Comparison of ENCODE assay signal across 8 cellular contexts in genomic region chr1:158176849-158177704, GRCh38. TPM values are rescaled to one million over a fixed set of nuclear protein-coding genes. Genes with fewer than 3 reads are reported as not detected.
DNase-seq lines count a peak whose midpoint lies in the region; ATAC-seq, FAIRE-seq and TF ChIP-seq lines count a peak whose summit lies in the region.
"Not testable (repeated sequence)": the region's sequence is repeated elsewhere in the genome, so short reads cannot be mapped to it uniquely, and the experiment has no call there.

No MANE protein-coding gene starts in this region.

- TF ChIP-seq CTCF in AG04449 (IDR thresholded peaks at IDR 0.05; ENCODE audit: insufficient read depth, low read length, missing control alignments); HFFc6 (IDR thresholded peaks at IDR 0.05); cardiac fibroblast (IDR thresholded peaks at IDR 0.05; ENCODE audit: low read depth, low read length); foreskin keratinocyte (conservative IDR thresholded peaks at IDR 0.05); lower lobe of right lung (IDR thresholded peaks at IDR 0.05); pancreas (IDR thresholded peaks at IDR 0.05); testis (IDR thresholded peaks at IDR 0.05): not testable (repeated sequence)

- POLR2A ChIA-PET in AG04449 (lab: Yijun Ruan, JAX) = not testable (repeated sequence)

- H3K9me3 ChIP-seq in SJCRH30 (replicated peaks); lower lobe of right lung; pancreas; testis: not testable (repeated sequence)

- FAIRE-seq in pancreas (lab: Jason Lieb, UNC) = not testable (repeated sequence)

- 50 to 57% methylated on average over 20 of the region's 20 CpGs for WGBS in pancreas, 2 donors
- WGBS in testis, 2 donors = 41 to 44% methylated on average over 14 to 20 of the region's 20 CpGs

- peaks cover 31% of the 10 kb centered on the region for H3K27me3 Mint-ChIP-seq in HFFc6 (ENCODE audit: insufficient read depth)

- H3K4me3 Mint-ChIP-seq in HFFc6 = peak overlapping the region; percentile 67

- not testable (repeated sequence) for DNase-seq in AG04449 (ENCODE audit: low read depth, low spot score); HFFc6; cardiac fibroblast (ENCODE audit: low read depth in 2 of 2); foreskin keratinocyte; lower lobe of right lung; pancreas; testis
- DNase-seq in SJCRH30 = peak in 1 of 2 experiments; percentile 17

- not testable (repeated sequence) for H3K4me1 ChIP-seq in SJCRH30, foreskin keratinocyte, pancreas, testis
- H3K4me1 ChIP-seq in lower lobe of right lung = peaks cover 35% of the 10 kb centered on the region

- H3K27ac Mint-ChIP-seq in HFFc6 = not testable (repeated sequence)

- not testable (repeated sequence) for H3K9me3 Mint-ChIP-seq in HFFc6

- intact Hi-C loops in lower lobe of right lung (cut with DNase I); pancreas (cut with DNase I); testis (cut with DNase I; ENCODE audit: low total_unique reads): not testable (repeated sequence)

- ATAC-seq in foreskin keratinocyte (peak; percentile 47), lower lobe of right lung (peak in 1 of 2 donors; percentile 34)
- ATAC-seq in pancreas = not testable (repeated sequence)

- not testable (repeated sequence) for H3K36me3 Mint-ChIP-seq in HFFc6 (ENCODE audit: low read depth)

- H3K27me3 ChIP-seq in SJCRH30, foreskin keratinocyte, pancreas, testis: not testable (repeated sequence)
- peaks cover 21% of the 10 kb centered on the region for H3K27me3 ChIP-seq in lower lobe of right lung (ENCODE audit: low read depth)

- H3K4me3 ChIP-seq in AG04449 (ENCODE audit: low read depth, low read length) = peak overlapping the region; percentile 45
- H3K4me3 ChIP-seq in SJCRH30 = peak overlapping the region; percentile 45
- H3K4me3 ChIP-seq in cardiac fibroblast (replicated peaks in 1 of 2; ENCODE audit: low read depth in 2 of 2, low read length in 2 of 2) = peak overlapping the region; percentile 52 to 53
- H3K4me3 ChIP-seq in lower lobe of right lung = peak overlapping the region; percentile 52
- H3K4me3 ChIP-seq in pancreas = peak overlapping the region in 3 of 4 donors; percentile 1 to 36 (median 19)
- peak overlapping the region; percentile 42 to 46 for H3K4me3 ChIP-seq in testis

- H3K27ac ChIP-seq in SJCRH30, foreskin keratinocyte, lower lobe of right lung, pancreas, testis: not testable (repeated sequence)

- TF ChIP-seq POLR2A in testis (IDR thresholded peaks at IDR 0.05) = not testable (repeated sequence)

- H3K36me3 ChIP-seq in SJCRH30; lower lobe of right lung; pancreas; testis (ENCODE audit: low read depth, missing control alignments): not testable (repeated sequence)

- peaks cover 14% of the 10 kb centered on the region for H3K4me1 Mint-ChIP-seq in HFFc6 (ENCODE audit: low read depth)

- CTCF ChIA-PET in AG04449 (lab: Yijun Ruan, JAX) = interaction anchor here (1.9 kb wide), 1 partner anchor 12 kb away, joined by 5 read pairs; no protein-coding TSS in a partner anchor

RNA-seq across cellular contexts. Expression of gene CD1D, which starts 3.6 kb away (rescaled TPM):
- not detected for total RNA-seq in HFFc6 (2021; fragmentation: NEBNext Ultra II Directional; extraction: Animal tissue kit (Norgen Biotek cat#: 25700))
- total RNA-seq in SJCRH30 (2014; rRNA removed; shearing (Covaris generic)) = not detected in 2 replicates
- total RNA-seq in foreskin keratinocyte (3.9 and 5.1 TPM in 2 replicates), lower lobe of right lung (4.6 TPM), pancreas (1 to 10 TPM in 2 of 6 donors, under 1 TPM in 4; 0.08 to 1.3 (median 0.40) TPM), testis (1 to 10 TPM; 2.5 to 3.1 TPM)
- polyA plus RNA-seq in foreskin keratinocyte (3.7 and 3.8 TPM in 2 replicates), pancreas (1 to 10 TPM in 1 of 2 donors, under 1 TPM in 1; 0.95 to 1.2 TPM), testis (ENCODE audit: insufficient read depth, low read depth, low replicate concordance) (6.6 TPM)
